In genomic region chr17:76593338-76593737, GRCh38 we compare ENCODE assay signal across 17 cellular contexts. TPM values are rescaled to one million over a fixed set of nuclear protein-coding genes. Genes with fewer than 3 reads are reported as not detected.
A peak's percentile ranks its signal among the peaks of the same experiment; 100 is the strongest.
DNase-seq lines count a peak whose midpoint lies in the region; ATAC-seq, FAIRE-seq and TF ChIP-seq lines count a peak whose summit lies in the region.
"Had no signal": no experiment of that assay in that cellular context is flagged by ENCODE, and none has a peak within 500 bp of the region (broad histone marks: within the 10 kb centered on the region; RNA-seq: fewer than 3 reads in every experiment).

No MANE protein-coding gene starts in this region.

- TF ChIP-seq POLR2A in endothelial cell of umbilical vein (IDR thresholded peaks at IDR 0.05; ENCODE audit: low read depth, low read length), result no peak

- FAIRE-seq in endothelial cell of umbilical vein (lab: Jason Lieb, UNC), result peak; percentile 63
- FAIRE-seq: astrocyte, frontal cortex, RCC 7860 had no signal

- dilution Hi-C loops in endothelial cell of umbilical vein (cut with MboI; ENCODE audit: extremely low pct_ligation_motif_present, low sequenced_read_pairs), result no loop called here

- no peaks in the 10 kb centered on the region for H3K79me2 ChIP-seq in endothelial cell of umbilical vein (ENCODE audit: control insufficient read depth, insufficient read depth, low read length)

- H3K4me1 ChIP-seq in HEK293 (ENCODE audit: control insufficient read depth, insufficient read depth, low read length) (peaks cover 6% of the 10 kb centered on the region; the same call in 1 of the 2 replicates), endothelial cell of umbilical vein (ENCODE audit: control insufficient read depth, extremely low read depth, insufficient read depth, low read length) (no peaks in the 10 kb centered on the region), right atrium auricular region (no peaks in the 10 kb centered on the region)

- H3K27me3 ChIP-seq in endothelial cell of umbilical vein (ENCODE audit: control insufficient read depth in 2 of 2, insufficient read depth in 2 of 2, low read length in 2 of 2) (no peaks in the 10 kb centered on the region), right atrium auricular region (no peaks in the 10 kb centered on the region)

- DNase-seq in A172 (ENCODE audit: low spot score), result peak; percentile 76
- DNase-seq in NCI-H345 treated with DMSO at 0.1 percent for 48 hours (lab: John Stamatoyannopoulos, UW; ENCODE audit: unreplicated experiment), result peak; percentile 57
- DNase-seq in endothelial cell of umbilical vein (ENCODE audit: low read depth, low spot score), result no peak
- DNase-seq in natural killer cell treated with Interleukin-12 subunit alpha and Interleukin-12 subunit beta and Interleukin-15 and Interleukin-18, amount 100 ng/mL, for 72 hours (ENCODE audit: low spot score), result no peak
- DNase-seq in right atrium auricular region (ENCODE audit: low spot score), result no peak
- no peak for DNase-seq in hypothalamus (lab: John Stamatoyannopoulos, UW)
- DNase-seq: activated CD4-positive, alpha-beta T cell treated with anti-CD3 and anti-CD28 coated beads, Interleukin-2, amount 50 U/mL, for 4 hours; NCI-H187 treated with DMSO at 0.1 percent for 48 hours; upper lobe of right lung had no signal

- no peak overlapping the region for H3K27ac ChIP-seq in HEK293 (ENCODE audit: extremely low read depth, low read depth, low read length)
- H3K27ac ChIP-seq in endothelial cell of umbilical vein (ENCODE audit: insufficient read depth, low read depth, low read length), result no peak overlapping the region
- H3K27ac ChIP-seq in right atrium auricular region, result no peak overlapping the region
- H3K27ac ChIP-seq: upper lobe of right lung had no signal

- no peak overlapping the region for H3K9ac ChIP-seq in endothelial cell of umbilical vein (replicated peaks; ENCODE audit: extremely low read depth, insufficient read depth, low read length)

- no peak overlapping the region for H3K4me2 ChIP-seq in endothelial cell of umbilical vein (ENCODE audit: insufficient read depth, low read length)

- H3K9me1 ChIP-seq in endothelial cell of umbilical vein (replicated peaks; ENCODE audit: control insufficient read depth, extremely low read depth, insufficient read depth, low read length), result no peaks in the 10 kb centered on the region

- H3K4me1 Mint-ChIP-seq in natural killer cell treated with Interleukin-12 subunit alpha and Interleukin-12 subunit beta and Interleukin-15 and Interleukin-18, amount 100 ng/mL, for 72 hours (ENCODE audit: low read depth in 2 of 2), result no peaks in the 10 kb centered on the region

- H3K27ac Mint-ChIP-seq in natural killer cell treated with Interleukin-12 subunit alpha and Interleukin-12 subunit beta and Interleukin-15 and Interleukin-18, amount 100 ng/mL, for 72 hours, result no peak overlapping the region
- H3K27ac Mint-ChIP-seq: activated T-helper 2 cell treated with anti-CD3 and anti-CD28 coated beads, Interferon-gamma antibody, Interleukin-2, Interleukin-4, amounts not matched to agents 10 μg/mL and 5 μg/mL and 100 μg/mL, durations not matched to agents 14 hours and 24 hours and 36 hours had no signal

- H3K9me3 Mint-ChIP-seq in natural killer cell treated with Interleukin-12 subunit alpha and Interleukin-12 subunit beta and Interleukin-15 and Interleukin-18, amount 100 ng/mL, for 72 hours, result no peaks in the 10 kb centered on the region
- H3K9me3 Mint-ChIP-seq: activated T-helper 2 cell treated with anti-CD3 and anti-CD28 coated beads, Interferon-gamma antibody, Interleukin-2, Interleukin-4, amounts not matched to agents 10 μg/mL and 5 μg/mL and 100 μg/mL, durations not matched to agents 14 hours and 24 hours and 36 hours had no signal

- no peaks in the 10 kb centered on the region for H4K20me1 ChIP-seq in endothelial cell of umbilical vein (replicated peaks; ENCODE audit: control insufficient read depth, extremely low read depth, insufficient read depth, low read length)

- POLR2A ChIA-PET in HEK293 (lab: Yijun Ruan, JAX) (no interaction called here), endothelial cell of umbilical vein (lab: Charles Lee) (interaction anchor here (0.6 kb wide), 1 partner anchor 1179 kb away, joined by 4 read pairs; no protein-coding TSS in a partner anchor)

- H3K4me3 ChIP-seq in HEK293 (ENCODE audit: low read depth, low read length), result no peak overlapping the region
- H3K4me3 ChIP-seq in endothelial cell of umbilical vein (replicated peaks in 1 of 3; ENCODE audit: insufficient read depth in 1 of 3, low read depth in 1 of 3, low read length in 3 of 3), result no peak overlapping the region
- no peak overlapping the region for H3K4me3 ChIP-seq in right atrium auricular region
- H3K4me3 ChIP-seq: upper lobe of right lung had no signal

- no TSS peak for BruUV-seq in endothelial cell of umbilical vein (replicated peaks; lab: Mats Ljungman, UMichigan)

- H3K4me3 Mint-ChIP-seq in natural killer cell treated with Interleukin-12 subunit alpha and Interleukin-12 subunit beta and Interleukin-15 and Interleukin-18, amount 100 ng/mL, for 72 hours, result no peak overlapping the region

- TF ChIP-seq CTCF in HEK293 (tag by site-specific recombination; IDR thresholded peaks at IDR 0.05) (no peak), endothelial cell of umbilical vein (IDR thresholded peaks at IDR 0.05; ENCODE audit: extremely low read depth in 1 of 2, insufficient read depth in 1 of 2, low read depth in 1 of 2, low read length in 2 of 2) (no peak), right atrium auricular region (IDR thresholded peaks at IDR 0.05) (no peak)

- no peaks in the 10 kb centered on the region for H3K36me3 Mint-ChIP-seq in natural killer cell treated with Interleukin-12 subunit alpha and Interleukin-12 subunit beta and Interleukin-15 and Interleukin-18, amount 100 ng/mL, for 72 hours

- peaks cover 17 to 25% of the 10 kb centered on the region in 2 donors for H3K27me3 Mint-ChIP-seq in natural killer cell treated with Interleukin-12 subunit alpha and Interleukin-12 subunit beta and Interleukin-15 and Interleukin-18, amount 100 ng/mL, for 72 hours

- no peaks in the 10 kb centered on the region for H3K36me3 ChIP-seq in HEK293 (ENCODE audit: control insufficient read depth in 2 of 2, insufficient read depth in 1 of 2, low read length in 2 of 2)
- H3K36me3 ChIP-seq in endothelial cell of umbilical vein (ENCODE audit: control insufficient read depth in 2 of 2, extremely low read depth in 1 of 2, insufficient read depth in 2 of 2, low read length in 2 of 2), result no peaks in the 10 kb centered on the region
- no peaks in the 10 kb centered on the region for H3K36me3 ChIP-seq in right atrium auricular region
- H3K36me3 ChIP-seq: upper lobe of right lung had no signal

- ATAC-seq in natural killer cell treated with Interleukin-12 subunit alpha and Interleukin-12 subunit beta and Interleukin-15 and Interleukin-18, amount 100 ng/mL, for 72 hours, result no peak
- ATAC-seq in GM18870 (IDR thresholded peaks at IDR 0.05; ENCODE audit: unreplicated experiment), result no peak
- ATAC-seq: upper lobe of right lung had no signal

- intact Hi-C loops in endothelial cell of umbilical vein (cut with micrococcal nuclease), result no loop called here

- CTCF ChIA-PET in HEK293 (lab: Yijun Ruan, JAX), result interaction anchor here (0.6 to 2.9 kb wide), 5 partner anchors 25 to 36 kb away, joined by 3 to 13 read pairs (median 3); no protein-coding TSS in a partner anchor
- CTCF ChIA-PET in endothelial cell of umbilical vein (lab: Charles Lee), result interaction anchor here (1.2 to 4.4 kb wide), 2 partner anchors 31 kb away, joined by 3 to 13 read pairs; no protein-coding TSS in a partner anchor

- H3K9me3 ChIP-seq in HEK293 (ENCODE audit: control insufficient read depth, insufficient read depth, low read depth, low read length), result no peaks in the 10 kb centered on the region
- no peaks in the 10 kb centered on the region for H3K9me3 ChIP-seq in endothelial cell of umbilical vein (replicated peaks; ENCODE audit: control insufficient read depth, insufficient read depth, low read length)
- H3K9me3 ChIP-seq in right atrium auricular region, result no peaks in the 10 kb centered on the region
- H3K9me3 ChIP-seq: upper lobe of right lung had no signal

- no peak overlapping the region for H2AFZ ChIP-seq in endothelial cell of umbilical vein (ENCODE audit: low read depth, low read length)

RNA-seq across cellular contexts. Expression of gene ST6GALNAC2, which starts 7.7 kb away (rescaled TPM):
- 5.1 and 6.8 TPM in 2 replicates for total RNA-seq in A172 (2014; rRNA removed; shearing (Covaris generic))
- total RNA-seq in endothelial cell of umbilical vein (0.69 and 1.7 TPM in 2 replicates), right atrium auricular region (1 to 10 TPM; 4.5 to 6.4 TPM)
- polyA plus RNA-seq in endothelial cell of umbilical vein, result 0.59 and 0.76 TPM in 2 replicates
- polyA plus RNA-seq in endothelial cell of umbilical vein (2011; cell fraction: cytosol; rRNA removed), result 0.34 and 0.50 TPM in 2 replicates
- 0.63 and 0.90 TPM in 2 replicates for polyA plus RNA-seq in endothelial cell of umbilical vein (2011; cell fraction: nucleus; rRNA removed)
- 0.52 and 0.60 TPM in 2 replicates for polyA plus RNA-seq in endothelial cell of umbilical vein (2012)
- polyA minus RNA-seq in endothelial cell of umbilical vein, result 1.4 and 1.7 TPM in 2 replicates
- not detected for polyA minus RNA-seq in endothelial cell of umbilical vein (2011; cell fraction: cytosol; rRNA and poly(A)+ RNA removed)
- not detected in 2 replicates for polyA minus RNA-seq in endothelial cell of umbilical vein (2011; cell fraction: nucleus; rRNA and poly(A)+ RNA removed)
- under 1 TPM in 1 of 2 donors, not detected in 1; 0.62 TPM for total RNA-seq in natural killer cell treated with Interleukin-12 subunit alpha and Interleukin-12 subunit beta and Interleukin-15 and Interleukin-18, amount 100 ng/mL, for 72 hours
- total RNA-seq: frontal cortex had no signal

RNA-seq across cellular contexts. Expression of gene ST6GALNAC1, which starts 50.2 kb away (rescaled TPM):
- total RNA-seq in A172 (2014; rRNA removed; shearing (Covaris generic)), result not detected in 2 replicates
- total RNA-seq in endothelial cell of umbilical vein, result 0.55 TPM in 1 of 2 replicates, not detected in the other
- 0.19 and 0.25 TPM in 2 replicates for polyA plus RNA-seq in endothelial cell of umbilical vein
- polyA plus RNA-seq in endothelial cell of umbilical vein (2011; cell fraction: cytosol; rRNA removed), result 0.03 and 0.21 TPM in 2 replicates
- 0.14 TPM in 1 of 2 replicates, not detected in the other for polyA plus RNA-seq in endothelial cell of umbilical vein (2011; cell fraction: nucleus; rRNA removed)
- 0.46 and 1.1 TPM in 2 replicates for polyA plus RNA-seq in endothelial cell of umbilical vein (2012)
- 0.21 and 1.6 TPM in 2 replicates for polyA minus RNA-seq in endothelial cell of umbilical vein
- 6.1 TPM for polyA minus RNA-seq in endothelial cell of umbilical vein (2011; cell fraction: cytosol; rRNA and poly(A)+ RNA removed)
- not detected in 2 replicates for polyA minus RNA-seq in endothelial cell of umbilical vein (2011; cell fraction: nucleus; rRNA and poly(A)+ RNA removed)
- not detected for total RNA-seq in natural killer cell treated with Interleukin-12 subunit alpha and Interleukin-12 subunit beta and Interleukin-15 and Interleukin-18, amount 100 ng/mL, for 72 hours
- total RNA-seq in right atrium auricular region, result 1 to 10 TPM; 2.4 to 7.1 TPM
- total RNA-seq: astrocyte, dermis microvascular lymphatic vessel endothelial cell had no signal
- polyA plus RNA-seq: AG04450 had no signal

RNA-seq across cellular contexts. Expression of gene PRCD, which starts 53.5 kb away (rescaled TPM):
- total RNA-seq in A172 (2014; rRNA removed; shearing (Covaris generic)), result not detected in 2 replicates
- not detected in 2 replicates for total RNA-seq in endothelial cell of umbilical vein
- polyA plus RNA-seq in endothelial cell of umbilical vein, result not detected in 2 replicates
- not detected in 2 replicates for polyA plus RNA-seq in endothelial cell of umbilical vein (2011; cell fraction: cytosol; rRNA removed)
- 0.12 and 0.34 TPM in 2 replicates for polyA plus RNA-seq in endothelial cell of umbilical vein (2011; cell fraction: nucleus; rRNA removed)
- polyA plus RNA-seq in endothelial cell of umbilical vein (2012), result 0.26 TPM in 1 of 2 replicates, not detected in the other
- polyA minus RNA-seq in endothelial cell of umbilical vein, result not detected in 2 replicates
- polyA minus RNA-seq in endothelial cell of umbilical vein (2011; cell fraction: cytosol; rRNA and poly(A)+ RNA removed), result not detected
- not detected in 2 replicates for polyA minus RNA-seq in endothelial cell of umbilical vein (2011; cell fraction: nucleus; rRNA and poly(A)+ RNA removed)
- total RNA-seq in natural killer cell treated with Interleukin-12 subunit alpha and Interleukin-12 subunit beta and Interleukin-15 and Interleukin-18, amount 100 ng/mL, for 72 hours, result under 1 TPM in 1 of 2 donors, not detected in 1; 0.78 TPM
- 1 to 10 TPM; 2.1 to 3.5 TPM for total RNA-seq in right atrium auricular region
- total RNA-seq: activated T-helper 2 cell treated with anti-CD3 and anti-CD28 coated beads, Interferon-gamma antibody, Interleukin-2, Interleukin-4, amounts not matched to agents 10 μg/mL and 5 μg/mL and 100 μg/mL, durations not matched to agents 14 hours and 24 hours and 36 hours had no signal

RNA-seq across cellular contexts. Expression of gene CYGB, which starts 55.8 kb away (rescaled TPM):
- 0.05 and 1.1 TPM in 2 replicates for total RNA-seq in A172 (2014; rRNA removed; shearing (Covaris generic))
- total RNA-seq in endothelial cell of umbilical vein (0.42 and 0.91 TPM in 2 replicates), right atrium auricular region (10 to 100 TPM; 23.0 to 48.7 TPM)
- polyA plus RNA-seq in endothelial cell of umbilical vein, result 0.22 and 0.51 TPM in 2 replicates
- polyA plus RNA-seq in endothelial cell of umbilical vein (2011; cell fraction: cytosol; rRNA removed), result 0.26 and 0.31 TPM in 2 replicates
- polyA plus RNA-seq in endothelial cell of umbilical vein (2011; cell fraction: nucleus; rRNA removed), result 0.13 TPM in 1 of 2 replicates, not detected in the other
- polyA plus RNA-seq in endothelial cell of umbilical vein (2012), result 0.23 and 1.4 TPM in 2 replicates
- 0.08 and 0.36 TPM in 2 replicates for polyA minus RNA-seq in endothelial cell of umbilical vein
- not detected for polyA minus RNA-seq in endothelial cell of umbilical vein (2011; cell fraction: cytosol; rRNA and poly(A)+ RNA removed)
- polyA minus RNA-seq in endothelial cell of umbilical vein (2011; cell fraction: nucleus; rRNA and poly(A)+ RNA removed), result not detected in 2 replicates
- total RNA-seq in natural killer cell treated with Interleukin-12 subunit alpha and Interleukin-12 subunit beta and Interleukin-15 and Interleukin-18, amount 100 ng/mL, for 72 hours, result 1 to 10 TPM; 1.0 to 2.9 TPM
- total RNA-seq: activated T-helper 2 cell treated with anti-CD3 and anti-CD28 coated beads, Interferon-gamma antibody, Interleukin-2, Interleukin-4, amounts not matched to agents 10 μg/mL and 5 μg/mL and 100 μg/mL, durations not matched to agents 14 hours and 24 hours and 36 hours had no signal

Comparison
In these comparisons a context has a peak if more than half of its experiments do, and no peak if none do; other contexts are left out.
1. DNase-seq: peak in A172 (single experiment) and NCI-H345 treated with DMSO at 0.1 percent for 48 hours (single experiment); none in endothelial cell of umbilical vein (single experiment), natural killer cell treated with Interleukin-12 subunit alpha and Interleukin-12 subunit beta and Interleukin-15 and Interleukin-18, amount 100 ng/mL, for 72 hours (single experiment), right atrium auricular region (single experiment) and hypothalamus (0 of 51).